In the genomic region with DNA sequence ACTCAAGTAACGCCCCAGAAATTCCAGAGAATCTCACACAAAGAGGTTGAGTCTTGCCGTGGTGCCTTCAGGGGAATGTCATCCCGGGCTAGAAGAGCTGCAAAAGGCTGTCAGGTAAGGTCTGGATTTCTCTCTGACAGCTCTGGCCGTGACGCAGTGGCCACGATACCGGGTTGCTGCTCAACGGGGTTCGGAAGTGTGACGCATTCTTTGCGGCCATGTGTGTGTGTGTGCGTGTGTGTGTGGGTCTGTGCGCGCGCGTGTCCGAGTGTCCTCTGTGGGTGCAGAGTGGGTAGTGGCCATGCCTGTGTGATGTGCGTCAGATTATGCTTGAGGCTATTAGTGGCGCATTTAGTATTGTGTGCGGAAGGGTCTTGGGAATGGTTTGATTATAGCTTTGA, we compare ENCODE assay signal across 8 cellular contexts. TPM values are rescaled to one million over a fixed set of nuclear protein-coding genes. Genes with fewer than 3 reads are reported as not detected.
DNase-seq lines count a peak whose midpoint lies in the region; ATAC-seq and TF ChIP-seq lines count a peak whose summit lies in the region.

No MANE protein-coding gene starts in this region.

- H3K27ac Mint-ChIP-seq in activated CD4-positive, alpha-beta T cell treated with anti-CD3 and anti-CD28 coated beads, Interleukin-2, amount 10 ng/mL, durations not matched to agents 7 days and 5 days, result peak overlapping the region; percentile 93

- H3K27ac ChIP-seq in BLaER1 (peak overlapping the region; percentile 62; the same call in 1 of the 2 replicates), duodenal mucosa (ENCODE audit: low read depth, low read length) (peak overlapping the region; percentile 83)

- peaks cover 17% of the 10 kb centered on the region for H3K4me1 ChIP-seq in BLaER1
- H3K4me1 ChIP-seq in duodenal mucosa (ENCODE audit: control insufficient read depth in 1 of 2, insufficient read depth in 2 of 2, low read length in 2 of 2), result peaks cover 5 to 10% of the 10 kb centered on the region in 2 donors
- H3K4me1 ChIP-seq in mucosa of descending colon (ENCODE audit: low read depth), result peaks cover 17% of the 10 kb centered on the region

- H3K4me3 ChIP-seq in BLaER1, result peak overlapping the region; percentile 79
- peak overlapping the region; percentile 95 to 96 for H3K4me3 ChIP-seq in duodenal mucosa (ENCODE audit: low read depth in 1 of 2, low read length in 2 of 2)
- H3K4me3 ChIP-seq in mucosa of descending colon, result peak overlapping the region; percentile 52

- H3K9ac ChIP-seq in BLaER1 (peak overlapping the region; percentile 80), duodenal mucosa (ENCODE audit: low read depth in 1 of 2, low read length in 2 of 2) (peak overlapping the region; percentile 84 to 86)

- no peak for TF ChIP-seq CTCF in mucosa of descending colon (IDR thresholded peaks at IDR 0.05)

- H3K9me3 ChIP-seq in BLaER1 (peaks cover 20% of the 10 kb centered on the region), duodenal mucosa (ENCODE audit: control insufficient read depth in 1 of 2, low read length in 2 of 2) (peaks cover 11 to 13% of the 10 kb centered on the region in 2 donors), mucosa of descending colon (peaks cover 23% of the 10 kb centered on the region)

- H3K36me3 ChIP-seq in BLaER1 (peaks cover 13% of the 10 kb centered on the region), duodenal mucosa (ENCODE audit: control insufficient read depth in 1 of 2, insufficient read depth in 2 of 2, low read length in 2 of 2) (peaks cover 6 to 9% of the 10 kb centered on the region in 2 donors), mucosa of descending colon (ENCODE audit: low read depth) (no peaks in the 10 kb centered on the region)

- no peak for TF ChIP-seq RAD21 in Ishikawa (IDR thresholded peaks at IDR 0.05; ENCODE audit: low read depth)

- intact Hi-C loops in mucosa of descending colon (cut with DNase I, micrococcal nuclease), result no loop called here

- CTCF ChIA-PET in activated CD4-positive, alpha-beta T cell treated with anti-CD3 and anti-CD28 coated beads, Interleukin-2, amount 10 ng/mL, durations not matched to agents 7 days and 5 days (lab: Charles Lee), result interaction anchor here (0.8 to 2.3 kb wide), 4 partner anchors 9 to 622 kb away, joined by 3 to 5 read pairs (median 4); a partner anchor contains a TSS

- no peaks in the 10 kb centered on the region for H3K27me3 Mint-ChIP-seq in activated CD4-positive, alpha-beta T cell treated with anti-CD3 and anti-CD28 coated beads, Interleukin-2, amount 10 ng/mL, durations not matched to agents 7 days and 5 days

- no peak for TF ChIP-seq EP300 in Ishikawa (IDR thresholded peaks at IDR 0.05; ENCODE audit: borderline replicate concordance)

- ATAC-seq in GM21360 (IDR thresholded peaks at IDR 0.05; ENCODE audit: unreplicated experiment) (peak; percentile 33), mucosa of descending colon (peak; percentile 58)

- H3K27me3 ChIP-seq in BLaER1, result no peaks in the 10 kb centered on the region
- H3K27me3 ChIP-seq in duodenal mucosa (ENCODE audit: control insufficient read depth in 1 of 2, insufficient read depth in 2 of 2, low read length in 2 of 2), result no peaks in the 10 kb centered on the region

- peaks cover 19% of the 10 kb centered on the region for H3K36me3 Mint-ChIP-seq in activated CD4-positive, alpha-beta T cell treated with anti-CD3 and anti-CD28 coated beads, Interleukin-2, amount 10 ng/mL, durations not matched to agents 7 days and 5 days (ENCODE audit: low read depth)

- POLR2A ChIA-PET in activated CD4-positive, alpha-beta T cell treated with anti-CD3 and anti-CD28 coated beads, Interleukin-2, amount 10 ng/mL, durations not matched to agents 7 days and 5 days (lab: Charles Lee), result interaction anchor here (0.6 to 0.9 kb wide), 3 partner anchors 88 to 783 kb away, joined by 3 to 4 read pairs (median 3); a partner anchor contains a TSS

- H3K4me2 ChIP-seq in BLaER1, result peak overlapping the region; percentile 88

- peaks cover 24% of the 10 kb centered on the region for H3K9me3 Mint-ChIP-seq in activated CD4-positive, alpha-beta T cell treated with anti-CD3 and anti-CD28 coated beads, Interleukin-2, amount 10 ng/mL, durations not matched to agents 7 days and 5 days

- H3K4me1 Mint-ChIP-seq in activated CD4-positive, alpha-beta T cell treated with anti-CD3 and anti-CD28 coated beads, Interleukin-2, amount 10 ng/mL, durations not matched to agents 7 days and 5 days, result peaks cover 24% of the 10 kb centered on the region

- H3K4me3 Mint-ChIP-seq in activated CD4-positive, alpha-beta T cell treated with anti-CD3 and anti-CD28 coated beads, Interleukin-2, amount 10 ng/mL, durations not matched to agents 7 days and 5 days, result peak overlapping the region; percentile 89

- no peaks in the 10 kb centered on the region for H4K20me1 ChIP-seq in BLaER1

- peak; percentile 59 for DNase-seq in activated CD4-positive, alpha-beta T cell treated with anti-CD3 and anti-CD28 coated beads, Interleukin-2, amount 10 ng/mL, durations not matched to agents 7 days and 5 days
- peak; percentile 68 to 80 (median 76) for DNase-seq in mucosa of descending colon
- peak; percentile 17 to 37 for DNase-seq in stimulated activated CD8-positive, alpha-beta memory T cell treated with anti-CD3 and anti-CD28 coated beads, Interleukin-4, amount 100 ng/mL, for 1 hour (ENCODE audit: low read depth in 2 of 2, low spot score in 1 of 2)
- DNase-seq in GF-D8 (lab: John Stamatoyannopoulos, UW), result no peak

TF ChIP-seq in Ishikawa, 13 proteins besides CTCF, POLR2A, EP300 and RAD21:
- TF ChIP-seq, protein P1, sequence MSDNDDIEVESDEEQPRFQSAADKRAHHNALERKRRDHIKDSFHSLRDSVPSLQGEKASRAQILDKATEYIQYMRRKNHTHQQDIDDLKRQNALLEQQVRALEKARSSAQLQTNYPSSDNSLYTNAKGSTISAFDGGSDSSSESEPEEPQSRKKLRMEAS (IDR thresholded peaks at IDR 0.05), result peak; percentile 44
- TF ChIP-seq TEAD4 (IDR thresholded peaks at IDR 0.05) (peak; percentile 12; the same call in 1 of the 2 replicates), CREB1 (IDR thresholded peaks at IDR 0.05; ENCODE audit: low read depth) (no peak), FOXM1 (IDR thresholded peaks at IDR 0.05; ENCODE audit: borderline replicate concordance, low read depth) (no peak), NFIC (IDR thresholded peaks at IDR 0.05) (no peak), CEBPB (IDR thresholded peaks at IDR 0.05) (no peak), YY1 (IDR thresholded peaks at IDR 0.05; ENCODE audit: low read depth) (0 out of 2 replicates have a peak, but pooled peaks have one; percentile 46)
- TF ChIP-seq, protein P2, sequence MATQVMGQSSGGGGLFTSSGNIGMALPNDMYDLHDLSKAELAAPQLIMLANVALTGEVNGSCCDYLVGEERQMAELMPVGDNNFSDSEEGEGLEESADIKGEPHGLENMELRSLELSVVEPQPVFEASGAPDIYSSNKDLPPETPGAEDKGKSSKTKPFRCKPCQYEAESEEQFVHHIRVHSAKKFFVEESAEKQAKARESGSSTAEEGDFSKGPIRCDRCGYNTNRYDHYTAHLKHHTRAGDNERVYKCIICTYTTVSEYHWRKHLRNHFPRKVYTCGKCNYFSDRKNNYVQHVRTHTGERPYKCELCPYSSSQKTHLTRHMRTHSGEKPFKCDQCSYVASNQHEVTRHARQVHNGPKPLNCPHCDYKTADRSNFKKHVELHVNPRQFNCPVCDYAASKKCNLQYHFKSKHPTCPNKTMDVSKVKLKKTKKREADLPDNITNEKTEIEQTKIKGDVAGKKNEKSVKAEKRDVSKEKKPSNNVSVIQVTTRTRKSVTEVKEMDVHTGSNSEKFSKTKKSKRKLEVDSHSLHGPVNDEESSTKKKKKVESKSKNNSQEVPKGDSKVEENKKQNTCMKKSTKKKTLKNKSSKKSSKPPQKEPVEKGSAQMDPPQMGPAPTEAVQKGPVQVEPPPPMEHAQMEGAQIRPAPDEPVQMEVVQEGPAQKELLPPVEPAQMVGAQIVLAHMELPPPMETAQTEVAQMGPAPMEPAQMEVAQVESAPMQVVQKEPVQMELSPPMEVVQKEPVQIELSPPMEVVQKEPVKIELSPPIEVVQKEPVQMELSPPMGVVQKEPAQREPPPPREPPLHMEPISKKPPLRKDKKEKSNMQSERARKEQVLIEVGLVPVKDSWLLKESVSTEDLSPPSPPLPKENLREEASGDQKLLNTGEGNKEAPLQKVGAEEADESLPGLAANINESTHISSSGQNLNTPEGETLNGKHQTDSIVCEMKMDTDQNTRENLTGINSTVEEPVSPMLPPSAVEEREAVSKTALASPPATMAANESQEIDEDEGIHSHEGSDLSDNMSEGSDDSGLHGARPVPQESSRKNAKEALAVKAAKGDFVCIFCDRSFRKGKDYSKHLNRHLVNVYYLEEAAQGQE (IDR thresholded peaks at IDR 0.05; ENCODE audit: low read depth), result no peak

RNA-seq across cellular contexts. Expression of a gene that starts 0.3 kb away (rescaled TPM):
- 1 to 10 TPM; 1.2 to 1.8 TPM for total RNA-seq in activated CD4-positive, alpha-beta T cell treated with anti-CD3 and anti-CD28 coated beads, Interleukin-2, amount 10 ng/mL, durations not matched to agents 7 days and 5 days
- total RNA-seq in mucosa of descending colon, result 1 to 10 TPM; 1.3 to 8.4 (median 1.5) TPM

RNA-seq across cellular contexts. Expression of a gene that starts 0.4 kb away (rescaled TPM):
- total RNA-seq in activated CD4-positive, alpha-beta T cell treated with anti-CD3 and anti-CD28 coated beads, Interleukin-2, amount 10 ng/mL, durations not matched to agents 7 days and 5 days, result 1 to 10 TPM; 1.6 to 2.4 TPM
- total RNA-seq in mucosa of descending colon, result 1 to 10 TPM; 1.5 to 6.0 (median 1.7) TPM
